ENCODE assay signal across 12 cellular contexts in the genomic region with DNA sequence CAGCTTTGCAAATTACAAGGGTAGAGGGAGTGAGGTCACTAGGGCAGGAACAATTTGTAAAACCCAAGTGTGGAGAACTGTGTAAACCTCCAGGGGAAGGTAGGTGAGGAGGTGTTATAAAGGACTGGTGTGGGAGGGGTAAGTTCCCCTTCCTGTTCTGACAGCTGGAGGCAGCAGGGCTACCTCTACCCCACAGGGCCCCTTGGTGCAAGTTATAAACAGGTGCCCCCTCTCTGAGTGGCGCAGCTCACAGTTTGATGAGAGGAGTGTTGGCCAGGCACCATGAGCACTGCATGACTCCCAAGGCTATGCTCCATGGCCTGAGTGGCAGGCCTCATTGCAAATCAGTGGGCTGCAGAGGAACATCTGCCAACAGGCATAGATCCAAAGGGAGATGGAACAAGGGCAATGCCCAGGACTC. TPM values are rescaled to one million over a fixed set of nuclear protein-coding genes. Genes with fewer than 3 reads are reported as not detected.
DNase-seq lines count a peak whose midpoint lies in the region; ATAC-seq and TF ChIP-seq lines count a peak whose summit lies in the region.
"Had no signal": no experiment of that assay in that cellular context is flagged by ENCODE, and none has a peak within 500 bp of the region (broad histone marks: within the 10 kb centered on the region; RNA-seq: fewer than 3 reads in every experiment).

No MANE protein-coding gene starts in this region.

- H3K9me2 ChIP-seq in Karpas-422 (replicated peaks; ENCODE audit: insufficient read depth, low read length), result no peaks in the 10 kb centered on the region

- H3K4me1 ChIP-seq in Karpas-422 (ENCODE audit: low read length) (peaks cover 14% of the 10 kb centered on the region), neural progenitor cell (no peaks in the 10 kb centered on the region)

- no peak for TF ChIP-seq CTCF in neural progenitor cell (IDR thresholded peaks at IDR 0.05)

- H3K27ac ChIP-seq in Karpas-422 (ENCODE audit: low read length) (no peak overlapping the region), neural progenitor cell (no peak overlapping the region)

- peak; percentile 34 for DNase-seq in NK-92 treated with Interleukin-12 subunit alpha and Interleukin-12 subunit beta, amount 100 ng/mL, for 24 hours (lab: John Stamatoyannopoulos, UW)
- DNase-seq in NK-92 (lab: John Stamatoyannopoulos, UW; ENCODE audit: unreplicated experiment), result no peak
- peak; percentile 75 for DNase-seq in Karpas-422
- DNase-seq in neural progenitor cell (ENCODE audit: low spot score), result no peak
- DNase-seq in stimulated activated CD4-positive, alpha-beta T cell treated with anti-CD3 and anti-CD28 coated beads, Interleukin-12 subunit alpha, Interleukin-12 subunit beta, amount 100 ng/mL, for 4 hours, result no peak
- DNase-seq in GF-D8 (lab: John Stamatoyannopoulos, UW), result no peak
- DNase-seq in Right ventricle myocardium superior, result no peak
- DNase-seq: activated CD4-positive, alpha-beta T cell treated with anti-CD3 and anti-CD28 coated beads, Interleukin-2, amount 10 ng/mL, durations not matched to agents 7 days and 5 days; NCI-H2029; stimulated activated CD4-positive, alpha-beta T cell treated with anti-CD3 and anti-CD28 coated beads, Interleukin-4, amount 100 ng/mL, for 24 hours had no signal

- H2AFZ ChIP-seq in Karpas-422 (ENCODE audit: low read length), result no peak overlapping the region
- peak overlapping the region; percentile 13 for H2AFZ ChIP-seq in neural progenitor cell (replicated peaks)

- H3K9ac ChIP-seq in Karpas-422 (ENCODE audit: low read length) (no peak overlapping the region), neural progenitor cell (no peak overlapping the region)

- H3K4me2 ChIP-seq in Karpas-422 (ENCODE audit: low read depth, low read length, poor library complexity, severe bottlenecking) (peak overlapping the region; percentile 57), neural progenitor cell (no peak overlapping the region)

- H3K9me3 ChIP-seq in Karpas-422 (ENCODE audit: low read length), result no peaks in the 10 kb centered on the region
- no peaks in the 10 kb centered on the region for H3K9me3 ChIP-seq in neural progenitor cell (ENCODE audit: low read depth)

- H3K36me3 Mint-ChIP-seq in neural progenitor cell, result no peaks in the 10 kb centered on the region

- no peak overlapping the region for H3K4me3 Mint-ChIP-seq in neural progenitor cell
- H3K4me3 Mint-ChIP-seq: activated CD4-positive, alpha-beta T cell treated with anti-CD3 and anti-CD28 coated beads, Interleukin-2, amount 10 ng/mL, durations not matched to agents 7 days and 5 days; dendritic cell treated with granulocyte-macrophage colony-stimulating factor and Interleukin-4, amounts not matched to agents 40 ng/mL and 50 ng/mL, for 4 days had no signal

- no peaks in the 10 kb centered on the region for H4K20me1 ChIP-seq in Karpas-422 (ENCODE audit: insufficient read depth, low read depth, low read length)
- no peaks in the 10 kb centered on the region for H4K20me1 ChIP-seq in neural progenitor cell (ENCODE audit: low read depth)

- H3K4me1 Mint-ChIP-seq in neural progenitor cell, result peaks cover 13% of the 10 kb centered on the region

- H3K27me3 Mint-ChIP-seq in neural progenitor cell (ENCODE audit: insufficient read depth, low read depth), result peaks cover 3% of the 10 kb centered on the region
- H3K27me3 Mint-ChIP-seq: activated CD4-positive, alpha-beta T cell treated with anti-CD3 and anti-CD28 coated beads, Interleukin-2, amount 10 ng/mL, durations not matched to agents 7 days and 5 days had no signal

- no peaks in the 10 kb centered on the region for H3F3A ChIP-seq in neural progenitor cell (ENCODE audit: low read depth)

- H3K36me3 ChIP-seq in Karpas-422 (ENCODE audit: insufficient read depth, low read length) (no peaks in the 10 kb centered on the region), neural progenitor cell (no peaks in the 10 kb centered on the region)

- no peaks in the 10 kb centered on the region for H3K79me2 ChIP-seq in Karpas-422 (ENCODE audit: low read length)
- H3K79me2 ChIP-seq in neural progenitor cell (ENCODE audit: low read depth), result no peaks in the 10 kb centered on the region

- H3K4me3 ChIP-seq in Karpas-422 (ENCODE audit: low read length), result no peak overlapping the region
- H3K4me3 ChIP-seq in neural progenitor cell, result no peak overlapping the region

- intact Hi-C loops in Right ventricle myocardium superior (cut with DNase I), result no loop called here

- H3K27ac Mint-ChIP-seq in neural progenitor cell, result peak overlapping the region; percentile 72
- H3K27ac Mint-ChIP-seq: activated CD4-positive, alpha-beta T cell treated with anti-CD3 and anti-CD28 coated beads, Interleukin-2, amount 10 ng/mL, durations not matched to agents 7 days and 5 days; dendritic cell treated with granulocyte-macrophage colony-stimulating factor and Interleukin-4, amounts not matched to agents 40 ng/mL and 50 ng/mL, for 4 days had no signal

- peaks cover 4% of the 10 kb centered on the region for H3K9me3 Mint-ChIP-seq in neural progenitor cell
- H3K9me3 Mint-ChIP-seq: activated CD4-positive, alpha-beta T cell treated with anti-CD3 and anti-CD28 coated beads, Interleukin-2, amount 10 ng/mL, durations not matched to agents 7 days and 5 days; dendritic cell treated with granulocyte-macrophage colony-stimulating factor and Interleukin-4, amounts not matched to agents 40 ng/mL and 50 ng/mL, for 4 days had no signal

- H3K27me3 ChIP-seq in Karpas-422 (ENCODE audit: low read length), result no peaks in the 10 kb centered on the region
- no peaks in the 10 kb centered on the region for H3K27me3 ChIP-seq in neural progenitor cell

- ATAC-seq in GM21619 (IDR thresholded peaks at IDR 0.05; ENCODE audit: unreplicated experiment) (peak; percentile 83), Right ventricle myocardium superior (ENCODE audit: poor library complexity) (no peak)

RNA-seq across cellular contexts. Expression of gene MFSD2A, which starts 41.0 kb away (rescaled TPM):
- total RNA-seq in Karpas-422 (2014; rRNA removed; shearing (Covaris generic); ENCODE audit: low replicate concordance), result 11.6 and 20.8 TPM in 2 replicates
- total RNA-seq in neural progenitor cell (ENCODE audit: low replicate concordance) (0.90 and 1.4 TPM in 2 replicates), Right ventricle myocardium superior (0.22 TPM)

RNA-seq across cellular contexts. Expression of gene CAP1, which starts 44.5 kb away (rescaled TPM):
- 217 and 229 TPM in 2 replicates for total RNA-seq in Karpas-422 (2014; rRNA removed; shearing (Covaris generic); ENCODE audit: low replicate concordance)
- total RNA-seq in neural progenitor cell (ENCODE audit: low replicate concordance) (150 and 154 TPM in 2 replicates), Right ventricle myocardium superior (72.6 TPM)

Comparison
In these comparisons a context has a peak if more than half of its experiments do, and no peak if none do; other contexts are left out.
1. DNase-seq: peak in NK-92 treated with Interleukin-12 subunit alpha and Interleukin-12 subunit beta, amount 100 ng/mL, for 24 hours (single experiment) and Karpas-422 (single experiment); none in NK-92 (single experiment), neural progenitor cell (single experiment), stimulated activated CD4-positive, alpha-beta T cell treated with anti-CD3 and anti-CD28 coated beads, Interleukin-12 subunit alpha, Interleukin-12 subunit beta, amount 100 ng/mL, for 4 hours (single experiment), GF-D8 (single experiment) and Right ventricle myocardium superior (single experiment).